In the genomic region with DNA sequence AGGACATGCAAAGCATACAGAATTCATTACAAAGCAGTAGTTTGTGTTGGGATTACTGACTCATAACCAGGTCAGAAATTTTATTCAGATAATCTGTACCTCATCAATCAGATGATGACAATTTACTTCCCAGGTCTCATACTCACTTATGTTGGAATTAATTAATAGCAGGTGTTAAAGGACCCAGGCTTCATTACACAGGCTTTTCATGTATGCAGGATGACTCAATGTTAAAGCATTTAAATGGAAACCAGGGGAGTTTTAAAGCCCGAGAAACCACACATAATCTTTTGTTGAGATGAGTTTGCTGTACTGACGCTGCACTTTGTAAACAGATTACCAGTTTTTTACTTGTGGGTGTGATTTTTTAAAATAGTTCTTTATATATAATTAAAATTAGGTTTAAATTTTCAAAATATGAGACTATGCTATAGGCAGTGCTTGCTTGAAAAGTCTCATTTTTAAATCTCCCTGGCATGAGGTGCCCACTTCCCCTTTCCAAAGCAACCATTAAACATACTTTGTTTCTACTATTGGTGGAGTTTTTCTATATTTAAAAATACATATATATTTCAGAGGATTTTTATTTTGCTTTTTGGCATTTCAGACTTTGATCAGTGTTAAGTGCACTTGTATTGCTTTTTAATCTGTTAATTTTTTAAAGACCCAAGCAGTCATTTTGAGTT, we compare ENCODE assay signal across 13 cellular contexts. TPM values are rescaled to one million over a fixed set of nuclear protein-coding genes. Genes with fewer than 3 reads are reported as not detected.
DNase-seq lines count a peak whose midpoint lies in the region; ATAC-seq and TF ChIP-seq lines count a peak whose summit lies in the region.
"Had no signal": no experiment of that assay in that cellular context is flagged by ENCODE, and none has a peak within 500 bp of the region (broad histone marks: within the 10 kb centered on the region; RNA-seq: fewer than 3 reads in every experiment).

No MANE protein-coding gene starts in this region.

- no peaks in the 10 kb centered on the region for H3K36me3 ChIP-seq in hepatocyte (replicated peaks; ENCODE audit: insufficient read depth, low read depth)

- DNase-seq in AG04449 (ENCODE audit: low read depth, low spot score) (peak; percentile 63), HCEC 1CT (peak; percentile 91), amniotic stem cell (lab: John Stamatoyannopoulos, UW) (peak; percentile 18), hepatocyte (ENCODE audit: low spot score) (peak; percentile 18), GDM1 (lab: John Stamatoyannopoulos, UW) (no peak), putamen (ENCODE audit: low spot score) (no peak)
- DNase-seq in stimulated activated CD8-positive, alpha-beta memory T cell treated with anti-CD3 and anti-CD28 coated beads, Interleukin-4, amount 100 ng/mL, for 48 hours = no peak
- DNase-seq: activated CD4-positive, alpha-beta T cell treated with anti-CD3 and anti-CD28 coated beads, Interleukin-2, amount 10 ng/mL, durations not matched to agents 24 days and 14 days; glutamatergic neuron; H9; stimulated activated CD4-positive, alpha-beta T cell treated with anti-CD3 and anti-CD28 coated beads, Interleukin-2, amount 100 ng/mL, for 24 hours had no signal

- no peak overlapping the region for H2AFZ ChIP-seq in hepatocyte

- 31% methylated on average over 2 of the region's 2 CpGs for WGBS in hepatocyte (ENCODE audit: low lambda C conversion rate, missing lambda C conversion rate)

- no peaks in the 10 kb centered on the region for H3K27me3 ChIP-seq in hepatocyte

- no peaks in the 10 kb centered on the region for H3K9me3 ChIP-seq in hepatocyte (ENCODE audit: low read depth)
- H3K9me3 ChIP-seq: thoracic aorta had no signal

- H4K20me1 ChIP-seq in hepatocyte (ENCODE audit: insufficient read depth, poor library complexity, severe bottlenecking) = no peaks in the 10 kb centered on the region

- no peak for ATAC-seq in GM19351 (IDR thresholded peaks at IDR 0.05; ENCODE audit: unreplicated experiment)

- H3K4me3 ChIP-seq in AG04449 (ENCODE audit: low read depth, low read length) (no peak overlapping the region), hepatocyte (no peak overlapping the region)
- H3K4me3 ChIP-seq: thoracic aorta had no signal

- TF ChIP-seq CTCF in AG04449 (IDR thresholded peaks at IDR 0.05; ENCODE audit: insufficient read depth, low read length, missing control alignments) = no peak
- TF ChIP-seq CTCF in hepatocyte (IDR thresholded peaks at IDR 0.05; ENCODE audit: poor library complexity) = no peak

- peaks cover 4% of the 10 kb centered on the region for H3K4me1 ChIP-seq in hepatocyte (ENCODE audit: insufficient read depth)

- H3K79me2 ChIP-seq in hepatocyte = no peaks in the 10 kb centered on the region

- peak overlapping the region; percentile 59 for H3K27ac ChIP-seq in hepatocyte
- H3K27ac ChIP-seq: thoracic aorta had no signal

- H3K4me2 ChIP-seq in hepatocyte = no peak overlapping the region

- CTCF ChIA-PET in AG04449 (lab: Yijun Ruan, JAX) = interaction anchor here (1.3 to 6.1 kb wide), 3 partner anchors 17 to 511 kb away, joined by 3 to 47 read pairs (median 10); a partner anchor contains a TSS

- no peaks in the 10 kb centered on the region for H3K9me2 ChIP-seq in hepatocyte (replicated peaks; ENCODE audit: insufficient read depth)

- POLR2A ChIA-PET in AG04449 (lab: Yijun Ruan, JAX) = no interaction called here

RNA-seq across cellular contexts. Expression of a gene that starts 41.0 kb away (rescaled TPM):
- total RNA-seq in hepatocyte = 48.8 and 52.3 TPM in 2 replicates
- polyA plus RNA-seq in hepatocyte = 36.8 and 40.5 TPM in 2 replicates

RNA-seq across cellular contexts. Expression of a gene that starts 41.8 kb away (rescaled TPM):
- 20.2 and 32.0 TPM in 2 replicates for total RNA-seq in hepatocyte
- 15.6 and 20.2 TPM in 2 replicates for polyA plus RNA-seq in hepatocyte

Comparison
In these comparisons a context has a peak if more than half of its experiments do, and no peak if none do; other contexts are left out.
1. DNase-seq: peak in AG04449 (single experiment), HCEC 1CT (single experiment), amniotic stem cell (single experiment) and hepatocyte (single experiment); none in stimulated activated CD8-positive, alpha-beta memory T cell treated with anti-CD3 and anti-CD28 coated beads, Interleukin-4, amount 100 ng/mL, for 48 hours (single experiment), GDM1 (single experiment) and putamen (single experiment).